In the genomic region with DNA sequence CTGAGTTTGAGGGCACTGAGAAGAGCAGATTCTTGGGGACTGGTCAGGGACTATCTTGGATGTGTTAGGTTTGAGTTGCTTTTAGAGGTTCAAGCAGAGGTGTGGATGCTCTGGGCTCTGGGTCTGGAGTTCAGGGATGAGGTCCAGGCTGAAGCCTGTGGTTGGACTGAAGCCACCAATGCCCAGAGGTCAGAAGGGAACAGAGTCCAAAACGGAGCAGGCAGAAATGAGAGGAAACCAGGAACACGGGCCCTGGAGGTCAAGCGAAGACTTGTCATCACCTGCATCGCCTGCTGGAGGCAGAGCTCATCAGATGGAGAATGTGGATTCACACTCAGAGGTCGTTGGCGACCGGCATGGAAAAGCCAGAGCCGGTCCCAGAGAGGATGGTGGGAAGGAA, we compare ENCODE assay signal across 20 cellular contexts.
A peak's percentile ranks its signal among the peaks of the same experiment; 100 is the strongest.
DNase-seq lines count a peak whose midpoint lies in the region; ATAC-seq and TF ChIP-seq lines count a peak whose summit lies in the region.
"Had no signal": no experiment of that assay in that cellular context is flagged by ENCODE, and none has a peak within 500 bp of the region (broad histone marks: within the 10 kb centered on the region; RNA-seq: fewer than 3 reads in every experiment).

No MANE protein-coding gene starts in this region.

- no TSS peak for BruUV-seq in MCF 10A (replicated peaks; lab: Mats Ljungman, UMichigan)

- H3K27ac Mint-ChIP-seq in MCF 10A (ENCODE audit: low read depth, unreplicated experiment) (peak overlapping the region; percentile 10), endodermal cell (no peak overlapping the region), neural progenitor cell (peak overlapping the region; percentile 67)
- H3K27ac Mint-ChIP-seq: CD14-positive monocyte; CD8-positive, alpha-beta T cell; GM23338; IgD-negative memory B cell had no signal

- CTCF ChIA-PET in MCF 10A (lab: Yijun Ruan, JAX) = interaction anchor here (2.0 kb wide), 1 partner anchor 23 kb away, joined by 9 read pairs; no protein-coding TSS in a partner anchor

- no peaks in the 10 kb centered on the region for H3K27me3 ChIP-seq in breast epithelium
- H3K27me3 ChIP-seq in endodermal cell (ENCODE audit: control insufficient read depth, insufficient read depth, low read length, poor library complexity, severe bottlenecking) = no peaks in the 10 kb centered on the region
- H3K27me3 ChIP-seq in neural progenitor cell = no peaks in the 10 kb centered on the region
- H3K27me3 ChIP-seq in spleen (replicated peaks in 1 of 7) = no peaks in the 10 kb centered on the region
- H3K27me3 ChIP-seq: BLaER1 had no signal

- POLR2A ChIA-PET in MCF 10A (lab: Yijun Ruan, JAX) = no interaction called here

- H3K27me3 Mint-ChIP-seq in MCF 10A (ENCODE audit: insufficient read depth, unreplicated experiment) (no peaks in the 10 kb centered on the region), endodermal cell (ENCODE audit: insufficient read depth) (no peaks in the 10 kb centered on the region), neural progenitor cell (ENCODE audit: insufficient read depth, low read depth) (peaks cover 4% of the 10 kb centered on the region)

- H3K9me3 Mint-ChIP-seq in MCF 10A (ENCODE audit: unreplicated experiment) = no peaks in the 10 kb centered on the region
- H3K9me3 Mint-ChIP-seq in endodermal cell = no peaks in the 10 kb centered on the region
- H3K9me3 Mint-ChIP-seq in neural progenitor cell = no peaks in the 10 kb centered on the region
- H3K9me3 Mint-ChIP-seq: CD8-positive, alpha-beta T cell; GM23338; IgD-negative memory B cell had no signal

- H3K27ac ChIP-seq in breast epithelium (peak overlapping the region in 1 of 2 donors; percentile 12), endodermal cell (ENCODE audit: low read depth, low read length) (no peak overlapping the region), neural progenitor cell (no peak overlapping the region), spleen (peak overlapping the region in 7 of 8 donors; percentile 33 to 83 (median 72))
- H3K27ac ChIP-seq: 22Rv1, A549, BLaER1 had no signal

- no peaks in the 10 kb centered on the region for H3F3A ChIP-seq in neural progenitor cell (ENCODE audit: low read depth)

- H3K9me3 ChIP-seq in breast epithelium = no peaks in the 10 kb centered on the region
- no peaks in the 10 kb centered on the region for H3K9me3 ChIP-seq in endodermal cell (ENCODE audit: control insufficient read depth, low read length)
- H3K9me3 ChIP-seq in neural progenitor cell (ENCODE audit: low read depth) = no peaks in the 10 kb centered on the region
- H3K9me3 ChIP-seq in spleen = no peaks in the 10 kb centered on the region
- H3K9me3 ChIP-seq: A549, BLaER1 had no signal

- H3K36me3 ChIP-seq in breast epithelium = no peaks in the 10 kb centered on the region
- no peaks in the 10 kb centered on the region for H3K36me3 ChIP-seq in endodermal cell (ENCODE audit: control insufficient read depth, insufficient read depth, low read length)
- no peaks in the 10 kb centered on the region for H3K36me3 ChIP-seq in neural progenitor cell
- H3K36me3 ChIP-seq in spleen = no peaks in the 10 kb centered on the region
- H3K36me3 ChIP-seq: BLaER1 had no signal

- WGBS in endodermal cell (ENCODE audit: insufficient coverage in 1 of 2, insufficient read length in 1 of 2), 2 experiments = 84 to 91% methylated on average over 8 of the region's 8 CpGs
- WGBS in spleen, 5 donors = 73 to 91% (median 77%) methylated on average over 8 of the region's 8 CpGs

- TF ChIP-seq CTCF in MCF 10A (IDR thresholded peaks at IDR 0.05; ENCODE audit: unreplicated experiment) = no peak
- TF ChIP-seq CTCF in breast epithelium (IDR thresholded peaks at IDR 0.05) = no peak
- TF ChIP-seq CTCF in endodermal cell (conservative IDR thresholded peaks at IDR 0.05) = peak; percentile 30
- no peak for TF ChIP-seq CTCF in neural progenitor cell (IDR thresholded peaks at IDR 0.05)
- no peak for TF ChIP-seq CTCF in spleen (IDR thresholded peaks at IDR 0.05 in 8 of 11, conservative IDR thresholded peaks at IDR 0.05 in 3 of 11)

- TF ChIP-seq POLR2A in breast epithelium (IDR thresholded peaks at IDR 0.05) (no peak), spleen (IDR thresholded peaks at IDR 0.05) (no peak)

- H3K4me1 Mint-ChIP-seq in MCF 10A (ENCODE audit: insufficient read depth, unreplicated experiment) (peaks cover 9% of the 10 kb centered on the region), endodermal cell (peaks cover 26% of the 10 kb centered on the region), neural progenitor cell (peaks cover 47% of the 10 kb centered on the region)

- H3K9ac ChIP-seq in endodermal cell (ENCODE audit: extremely low read depth, low read length, poor library complexity, severe bottlenecking) (no peak overlapping the region), neural progenitor cell (no peak overlapping the region)
- H3K9ac ChIP-seq: BLaER1 had no signal

- no peaks in the 10 kb centered on the region for H4K20me1 ChIP-seq in neural progenitor cell (ENCODE audit: low read depth)

- DNase-seq in MCF 10A (ENCODE audit: unreplicated experiment) (no peak), breast epithelium (ENCODE audit: low spot score in 2 of 2) (no peak), endodermal cell (no peak), neural progenitor cell (ENCODE audit: low spot score) (no peak), spleen (no peak), AG08395 (ENCODE audit: low spot score) (no peak)
- DNase-seq: Calu3; CD8-positive, alpha-beta T cell; DMS79 treated with DMSO at 0.1 percent for 48 hours; GF-D8; H7 had no signal

- peaks cover 3 to 6% of the 10 kb centered on the region in 2 donors for H3K4me1 ChIP-seq in breast epithelium
- H3K4me1 ChIP-seq in endodermal cell (ENCODE audit: control insufficient read depth, insufficient read depth, low read length) = peaks cover 2% of the 10 kb centered on the region
- peaks cover 7% of the 10 kb centered on the region for H3K4me1 ChIP-seq in neural progenitor cell
- peaks cover 15 to 96% (median 58%) of the 10 kb centered on the region in 6 donors for H3K4me1 ChIP-seq in spleen
- H3K4me1 ChIP-seq: A549 had no signal

- intact Hi-C loops in MCF 10A (cut with micrococcal nuclease) (loop anchor here (10.0 kb wide), 1 partner anchor 459 kb away; no protein-coding TSS in a partner anchor), breast epithelium (cut with DNase I; ENCODE audit: low total_unique reads) (no loop called here), spleen (cut with DNase I; ENCODE audit: low total_unique reads) (loop anchor here (10.0 kb wide), 1 partner anchor 99 kb away; no protein-coding TSS in a partner anchor)

- H2AFZ ChIP-seq in neural progenitor cell (replicated peaks) = no peak overlapping the region
- H2AFZ ChIP-seq: GM23338 had no signal

- H3K4me2 ChIP-seq in neural progenitor cell = no peak overlapping the region
- H3K4me2 ChIP-seq: A549, GM23338 had no signal

- ATAC-seq in GM18517 (IDR thresholded peaks at IDR 0.05; ENCODE audit: unreplicated experiment) (no peak), GM21515 (IDR thresholded peaks at IDR 0.05; ENCODE audit: unreplicated experiment) (no peak)
- ATAC-seq: A549; CD8-positive, alpha-beta T cell; GM23338; HCT116 had no signal

- H3K4me3 ChIP-seq in breast epithelium (no peak overlapping the region), endodermal cell (ENCODE audit: low read length) (no peak overlapping the region), neural progenitor cell (no peak overlapping the region), spleen (no peak overlapping the region)
- H3K4me3 ChIP-seq: A549, BLaER1, GM23338 had no signal

- no peaks in the 10 kb centered on the region for H3K79me2 ChIP-seq in neural progenitor cell (ENCODE audit: low read depth)

- H3K4me3 Mint-ChIP-seq in MCF 10A (ENCODE audit: unreplicated experiment) (no peak overlapping the region), endodermal cell (no peak overlapping the region), neural progenitor cell (no peak overlapping the region)
- H3K4me3 Mint-ChIP-seq: CD14-positive monocyte; CD8-positive, alpha-beta T cell; GM23338; IgD-negative memory B cell had no signal

- H3K36me3 Mint-ChIP-seq in MCF 10A (ENCODE audit: insufficient read depth, unreplicated experiment) (peaks cover 7% of the 10 kb centered on the region), endodermal cell (ENCODE audit: low read depth) (no peaks in the 10 kb centered on the region), neural progenitor cell (peaks cover 10% of the 10 kb centered on the region)
- H3K36me3 Mint-ChIP-seq: CD14-positive monocyte; CD8-positive, alpha-beta T cell; IgD-negative memory B cell had no signal

Comparison
In these comparisons a context has a peak if more than half of its experiments do, and no peak if none do; other contexts are left out.
1. H3K27ac ChIP-seq: peak in spleen (7 of 8); none in endodermal cell (single experiment) and neural progenitor cell (single experiment).